Comparison of ENCODE assay signal across 8 cellular contexts in the genomic region with DNA sequence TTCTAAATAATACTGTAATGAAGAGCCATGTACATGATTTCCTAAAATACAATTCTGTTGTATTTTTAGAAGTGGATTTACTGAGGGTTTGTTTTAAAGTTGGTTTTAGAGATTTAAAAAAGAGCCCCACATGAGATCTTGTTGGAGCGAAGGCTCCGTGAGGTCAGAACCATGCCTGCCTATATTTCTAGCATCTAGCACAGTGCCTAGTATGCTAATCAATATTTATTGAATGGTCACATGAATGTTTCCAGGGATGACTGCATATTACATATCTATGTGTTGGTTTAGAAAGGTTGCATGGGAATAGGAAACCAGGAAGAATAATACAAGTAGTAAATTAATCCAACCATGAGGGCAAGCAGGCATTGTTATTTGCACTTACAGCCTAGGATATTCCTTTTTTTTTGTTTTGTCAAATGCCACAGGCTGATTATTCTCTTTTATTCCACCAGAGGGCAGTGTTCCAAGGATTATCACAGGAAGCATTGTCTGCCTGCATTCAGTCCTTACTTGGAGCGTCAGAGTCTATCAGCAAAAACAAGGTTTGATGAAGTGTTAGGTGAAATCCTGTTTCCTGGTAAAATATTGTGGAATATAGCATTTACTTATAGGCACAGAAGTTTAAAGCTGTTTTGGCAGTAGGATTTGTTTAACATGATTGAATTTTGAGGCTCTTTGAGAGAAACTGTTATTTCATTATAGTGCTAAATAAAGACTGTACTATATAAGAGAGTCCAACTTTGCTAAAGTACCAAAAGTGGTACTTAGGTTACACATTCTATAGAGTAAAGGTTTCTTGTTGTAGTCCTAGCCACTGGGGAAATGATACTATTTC. TPM values are rescaled to one million over a fixed set of nuclear protein-coding genes. Genes with fewer than 3 reads are reported as not detected.
A peak's percentile ranks its signal among the peaks of the same experiment; 100 is the strongest.
DNase-seq lines count a peak whose midpoint lies in the region; ATAC-seq and TF ChIP-seq lines count a peak whose summit lies in the region.

No MANE protein-coding gene starts in this region.

- no peak overlapping the region for H2AFZ ChIP-seq in SK-N-SH (ENCODE audit: low read depth)

- H3K4me1 ChIP-seq in SK-N-SH (ENCODE audit: control insufficient read depth in 1 of 2, insufficient read depth in 2 of 2, low read depth in 1 of 2, low read length in 1 of 2) (no peaks in the 10 kb centered on the region), vagina (no peaks in the 10 kb centered on the region)

- H3K9me3 ChIP-seq in SK-N-SH (no peaks in the 10 kb centered on the region), vagina (no peaks in the 10 kb centered on the region)

- DNase-seq in AG09309 (ENCODE audit: low read depth) (no peak), GM06990 (ENCODE audit: extremely low read depth, insufficient read length) (peak; percentile 20), NCI-H1048 (lab: John Stamatoyannopoulos, UW) (peak; percentile 0), SK-N-SH (peak; percentile 60), dorsolateral prefrontal cortex (peak in 2 of 10 donors; percentile 19 to 30), lung microvascular endothelial cell (ENCODE audit: low read depth in 2 of 2) (peak; percentile 81 to 82), vagina (ENCODE audit: extremely low spot score in 2 of 2) (no peak)

- peaks cover 30% of the 10 kb centered on the region for H3F3A ChIP-seq in SK-N-SH (replicated peaks; ENCODE audit: insufficient read depth)

- H3K27ac ChIP-seq in SK-N-SH (ENCODE audit: low read depth in 2 of 2, low read length in 1 of 2), result peak overlapping the region in 1 of 2 experiments; percentile 43; a peak in 2 of 4 replicates
- H3K27ac ChIP-seq in dorsolateral prefrontal cortex, result peak overlapping the region in 34 of 59 donors; percentile 0 to 73 (median 38)
- no peak overlapping the region for H3K27ac ChIP-seq in vagina

- WGBS in SK-N-SH (ENCODE audit: low lambda C conversion rate), result 75% methylated on average over 3 of the region's 3 CpGs

- intact Hi-C loops in dorsolateral prefrontal cortex (cut with DNase I) (no loop called here), vagina (cut with DNase I) (no loop called here)

- CTCF ChIA-PET in SK-N-SH (lab: Yijun Ruan, JAX), result interaction anchor here (0.6 to 1.7 kb wide), 10 partner anchors 10 to 649 kb away, joined by 3 to 5 read pairs (median 4); no protein-coding TSS in a partner anchor

- peak; percentile 76 for TF ChIP-seq RAD21 in SK-N-SH (IDR thresholded peaks at IDR 0.05; ENCODE audit: low read length)

- TF ChIP-seq CTCF in AG09309 (IDR thresholded peaks at IDR 0.05; ENCODE audit: control insufficient read depth, insufficient read depth, low read depth, low read length, missing control alignments) (peak; percentile 73), GM06990 (IDR thresholded peaks at IDR 0.05; ENCODE audit: insufficient read depth, low read length, poor library complexity, severe bottlenecking) (peak; percentile 73), SK-N-SH (IDR thresholded peaks at IDR 0.05) (peak; percentile 94), dorsolateral prefrontal cortex (IDR thresholded peaks at IDR 0.05 in 54 of 56, conservative IDR thresholded peaks at IDR 0.05 in 2 of 56; ENCODE audit: low read depth in 1 of 56, partially characterized antibody in 56 of 56) (peak; percentile 79 to 97 (median 92)), vagina (IDR thresholded peaks at IDR 0.05) (peak; percentile 77 to 92 (median 80))

- H3K79me2 ChIP-seq in SK-N-SH (ENCODE audit: insufficient read depth), result no peaks in the 10 kb centered on the region

- no peaks in the 10 kb centered on the region for H3K27me3 ChIP-seq in GM06990 (replicated peaks; ENCODE audit: control insufficient read depth, insufficient read depth, low read length)
- H3K27me3 ChIP-seq in SK-N-SH (ENCODE audit: insufficient read depth), result no peaks in the 10 kb centered on the region
- no peaks in the 10 kb centered on the region for H3K27me3 ChIP-seq in dorsolateral prefrontal cortex
- no peaks in the 10 kb centered on the region for H3K27me3 ChIP-seq in vagina

- H3K4me3 ChIP-seq in AG09309 (ENCODE audit: control insufficient read depth, low read depth, low read length) (no peak overlapping the region), GM06990 (replicated peaks; ENCODE audit: low read depth, low read length) (no peak overlapping the region), SK-N-SH (ENCODE audit: low read depth in 2 of 2, low read length in 1 of 2) (no peak overlapping the region), dorsolateral prefrontal cortex (no peak overlapping the region), vagina (no peak overlapping the region)

- H3K9ac ChIP-seq in SK-N-SH, result no peak overlapping the region

- H3K36me3 ChIP-seq in GM06990 (ENCODE audit: control insufficient read depth, insufficient read depth, low read length) (peaks cover 11% of the 10 kb centered on the region), SK-N-SH (replicated peaks in 1 of 2; ENCODE audit: control insufficient read depth in 1 of 2, insufficient read depth in 2 of 2, low read length in 1 of 2) (peaks cover 59 to 73% of the 10 kb centered on the region in 2 experiments), vagina (peaks cover 4 to 53% of the 10 kb centered on the region in 2 donors)

- no peak for TF ChIP-seq POLR2A in vagina (IDR thresholded peaks at IDR 0.05)

- H3K4me2 ChIP-seq in SK-N-SH, result no peak overlapping the region

- ATAC-seq in HG03175 (IDR thresholded peaks at IDR 0.05; ENCODE audit: unreplicated experiment), result no peak

- no peak for TF ChIP-seq EP300 in SK-N-SH (IDR thresholded peaks at IDR 0.05; ENCODE audit: borderline replicate concordance in 1 of 2, low read depth in 1 of 2, low read length in 1 of 2)

- H3K9me2 ChIP-seq in SK-N-SH, result no peaks in the 10 kb centered on the region

- H4K20me1 ChIP-seq in SK-N-SH (ENCODE audit: insufficient read depth), result peaks cover 8% of the 10 kb centered on the region; the same call in 1 of the 2 replicates

- POLR2A ChIA-PET in SK-N-SH (lab: Yijun Ruan, JAX), result no interaction called here

TF ChIP-seq in SK-N-SH, 30 proteins besides CTCF, POLR2A, EP300 and RAD21:
- TF ChIP-seq SMC3 (IDR thresholded peaks at IDR 0.05; ENCODE audit: low read depth, low read length), result peak; percentile 64
- TF ChIP-seq RFX5 (IDR thresholded peaks at IDR 0.05; ENCODE audit: low read length), result peak; percentile 49; the same call in 1 of the 2 replicates
- 0 out of 2 replicates have a peak, but pooled peaks have one; percentile 20 for TF ChIP-seq MXI1 (IDR thresholded peaks at IDR 0.05; ENCODE audit: low read depth, low read length)
- TF ChIP-seq, protein P1, sequence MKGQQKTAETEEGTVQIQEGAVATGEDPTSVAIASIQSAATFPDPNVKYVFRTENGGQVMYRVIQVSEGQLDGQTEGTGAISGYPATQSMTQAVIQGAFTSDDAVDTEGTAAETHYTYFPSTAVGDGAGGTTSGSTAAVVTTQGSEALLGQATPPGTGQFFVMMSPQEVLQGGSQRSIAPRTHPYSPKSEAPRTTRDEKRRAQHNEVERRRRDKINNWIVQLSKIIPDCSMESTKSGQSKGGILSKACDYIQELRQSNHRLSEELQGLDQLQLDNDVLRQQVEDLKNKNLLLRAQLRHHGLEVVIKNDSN (IDR thresholded peaks at IDR 0.05; ENCODE audit: borderline replicate concordance, low read depth), result no peak
TF ChIP-seq in SK-N-SH: peak in this region for 3.

RNA-seq across cellular contexts. Expression of gene COG3, which starts 46.8 kb away (rescaled TPM):
- 25.6 and 58.9 TPM in 2 replicates for polyA plus RNA-seq in SK-N-SH (2012; rRNA removed)
- 20.8 and 27.4 TPM in 2 replicates for polyA plus RNA-seq in SK-N-SH (2012; cell fraction: cytosol; rRNA removed)
- polyA plus RNA-seq in SK-N-SH (2012; cell fraction: nucleus; rRNA removed), result 53.1 and 53.7 TPM in 2 replicates
- total RNA-seq in dorsolateral prefrontal cortex (10 to 100 TPM; 17.6 to 36.0 (median 27.1) TPM), lung microvascular endothelial cell (20.9 and 22.2 TPM in 2 replicates), vagina (25.3 TPM)

Comparison
In these comparisons a context has a peak if more than half of its experiments do, and no peak if none do; other contexts are left out.
1. DNase-seq: peak in GM06990 (single experiment), NCI-H1048 (single experiment), SK-N-SH (single experiment) and lung microvascular endothelial cell (2 of 2); none in AG09309 (single experiment) and vagina (0 of 2).
2. Peak in every context shown above with its lines, with median percentiles within 50 percentile points of each other: CTCF ChIP-seq.